In the genomic region with DNA sequence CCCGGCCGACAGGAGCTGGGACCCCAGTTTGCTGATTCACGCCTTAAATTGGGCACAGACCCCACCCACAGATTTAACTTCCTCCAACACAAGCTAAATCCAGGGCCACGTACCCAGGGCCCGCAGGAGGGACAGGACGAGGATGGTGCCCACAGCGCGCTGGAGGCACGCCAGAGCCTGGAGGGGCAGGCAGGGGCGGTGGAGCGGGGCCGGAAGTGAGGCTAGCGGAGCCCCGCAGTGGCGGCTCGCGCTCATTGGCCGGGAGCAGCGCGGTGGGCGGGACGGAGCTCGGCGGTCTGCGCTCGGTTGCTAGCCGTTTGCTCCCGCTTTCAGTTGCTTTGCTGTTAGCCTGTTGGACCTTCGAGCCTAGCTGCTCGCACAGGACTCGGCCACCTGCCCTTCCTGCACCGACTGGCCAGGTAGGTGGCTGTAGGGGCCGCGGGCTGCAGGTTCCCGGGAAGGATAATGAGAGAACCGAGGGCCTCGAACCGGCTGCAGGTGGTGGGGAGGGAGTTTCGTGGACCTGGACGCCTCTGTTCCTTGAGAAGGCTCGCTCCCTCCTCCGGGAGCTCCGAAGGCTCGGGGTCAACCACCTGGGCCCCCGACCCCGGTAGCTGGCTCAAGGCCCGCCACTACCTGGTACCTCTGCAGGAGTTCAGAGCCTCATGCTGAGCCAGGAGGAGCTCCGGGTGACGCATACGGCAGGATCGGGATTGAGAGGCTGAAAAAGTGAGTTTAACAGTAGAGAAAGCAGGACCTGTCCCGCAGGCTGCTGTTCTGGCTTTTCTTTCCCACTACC, we compare ENCODE assay signal across 1 cellular context.
TF ChIP-seq lines count a peak whose summit lies in the region.

TSS of gene CCDC134 (plus strand) at position 332 of the 799 bp plus-strand sequence. CDS start 8,212 bp downstream, outside the sequence.

TF ChIP-seq in WTC11, 78 proteins besides CTCF, POLR2A, EP300 and RAD21 (continued from another document and continues in another):
- TF ChIP-seq ZNF281 (CRISPR knock-in tag; IDR thresholded peaks at IDR 0.05) (no peak), TEAD4 (CRISPR knock-in tag; IDR thresholded peaks at IDR 0.05) (no peak), FOXJ3 (CRISPR knock-in tag; IDR thresholded peaks at IDR 0.05; ENCODE audit: borderline replicate concordance) (no peak), ZSCAN18 (CRISPR knock-in tag; IDR thresholded peaks at IDR 0.05) (no peak), MYBL2 (CRISPR knock-in tag; IDR thresholded peaks at IDR 0.05) (peak; percentile 91), JAZF1 (CRISPR knock-in tag; IDR thresholded peaks at IDR 0.05) (no peak), OVOL2 (CRISPR knock-in tag; IDR thresholded peaks at IDR 0.05; ENCODE audit: borderline replicate concordance) (no peak), FOXK1 (CRISPR knock-in tag; IDR thresholded peaks at IDR 0.05) (peak; percentile 53; the same call in 1 of the 2 replicates), ZNF138 (CRISPR knock-in tag; conservative IDR thresholded peaks at IDR 0.05) (no peak), NR3C1 (CRISPR knock-in tag; conservative IDR thresholded peaks at IDR 0.05; ENCODE audit: low read depth) (no peak), AR (CRISPR knock-in tag; IDR thresholded peaks at IDR 0.05) (no peak), ZBTB21 (CRISPR knock-in tag; IDR thresholded peaks at IDR 0.05; ENCODE audit: borderline replicate concordance) (peak; percentile 92), GTF2I (CRISPR knock-in tag; conservative IDR thresholded peaks at IDR 0.05) (no peak), ETV6 (CRISPR knock-in tag; IDR thresholded peaks at IDR 0.05) (no peak; the same call in none of the 2 replicates), FOXP1 (CRISPR knock-in tag; IDR thresholded peaks at IDR 0.05; ENCODE audit: borderline replicate concordance) (peak; percentile 80), ZNF317 (CRISPR knock-in tag; IDR thresholded peaks at IDR 0.05; ENCODE audit: borderline replicate concordance, low read depth) (no peak), HMGA2 (CRISPR knock-in tag; IDR thresholded peaks at IDR 0.05) (no peak), CREB1 (CRISPR knock-in tag; IDR thresholded peaks at IDR 0.05) (0 out of 2 replicates have a peak, but pooled peaks have one; percentile 46), ZBTB43 (CRISPR knock-in tag; IDR thresholded peaks at IDR 0.05) (no peak), ZNF263 (CRISPR knock-in tag; IDR thresholded peaks at IDR 0.05; ENCODE audit: low read depth) (no peak), EMX1 (CRISPR knock-in tag; IDR thresholded peaks at IDR 0.05) (no peak), JUN (CRISPR knock-in tag; IDR thresholded peaks at IDR 0.05) (no peak), AFF4 (CRISPR knock-in tag; IDR thresholded peaks at IDR 0.05; ENCODE audit: borderline replicate concordance) (no peak), CREM (CRISPR knock-in tag; IDR thresholded peaks at IDR 0.05) (peak; percentile 62), ZNF671 (CRISPR knock-in tag; IDR thresholded peaks at IDR 0.05) (no peak), SOX15 (CRISPR knock-in tag; IDR thresholded peaks at IDR 0.05) (no peak), ATF3 (CRISPR knock-in tag; conservative IDR thresholded peaks at IDR 0.05) (no peak), E2F1 (CRISPR knock-in tag; IDR thresholded peaks at IDR 0.05) (no peak), CDX4 (CRISPR knock-in tag; IDR thresholded peaks at IDR 0.05; ENCODE audit: borderline replicate concordance) (no peak), ZNF232 (CRISPR knock-in tag; IDR thresholded peaks at IDR 0.05) (no peak; the same call in 1 of the 2 replicates), SP1 (CRISPR knock-in tag; conservative IDR thresholded peaks at IDR 0.05) (peak; percentile 86), ZNF396 (CRISPR knock-in tag; IDR thresholded peaks at IDR 0.05; ENCODE audit: borderline replicate concordance) (no peak), STAT6 (CRISPR knock-in tag; conservative IDR thresholded peaks at IDR 0.05; ENCODE audit: low read depth) (no peak)
- TF ChIP-seq, protein P1, sequence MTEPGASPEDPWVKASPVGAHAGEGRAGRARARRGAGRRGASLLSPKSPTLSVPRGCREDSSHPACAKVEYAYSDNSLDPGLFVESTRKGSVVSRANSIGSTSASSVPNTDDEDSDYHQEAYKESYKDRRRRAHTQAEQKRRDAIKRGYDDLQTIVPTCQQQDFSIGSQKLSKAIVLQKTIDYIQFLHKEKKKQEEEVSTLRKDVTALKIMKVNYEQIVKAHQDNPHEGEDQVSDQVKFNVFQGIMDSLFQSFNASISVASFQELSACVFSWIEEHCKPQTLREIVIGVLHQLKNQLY (CRISPR knock-in tag; IDR thresholded peaks at IDR 0.05): no peak
- TF ChIP-seq, protein P2, sequence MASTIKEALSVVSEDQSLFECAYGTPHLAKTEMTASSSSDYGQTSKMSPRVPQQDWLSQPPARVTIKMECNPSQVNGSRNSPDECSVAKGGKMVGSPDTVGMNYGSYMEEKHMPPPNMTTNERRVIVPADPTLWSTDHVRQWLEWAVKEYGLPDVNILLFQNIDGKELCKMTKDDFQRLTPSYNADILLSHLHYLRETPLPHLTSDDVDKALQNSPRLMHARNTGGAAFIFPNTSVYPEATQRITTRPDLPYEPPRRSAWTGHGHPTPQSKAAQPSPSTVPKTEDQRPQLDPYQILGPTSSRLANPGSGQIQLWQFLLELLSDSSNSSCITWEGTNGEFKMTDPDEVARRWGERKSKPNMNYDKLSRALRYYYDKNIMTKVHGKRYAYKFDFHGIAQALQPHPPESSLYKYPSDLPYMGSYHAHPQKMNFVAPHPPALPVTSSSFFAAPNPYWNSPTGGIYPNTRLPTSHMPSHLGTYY (CRISPR knock-in tag; IDR thresholded peaks at IDR 0.05): no peak
